ENCODE assay signal across 1 cellular context in the genomic region with DNA sequence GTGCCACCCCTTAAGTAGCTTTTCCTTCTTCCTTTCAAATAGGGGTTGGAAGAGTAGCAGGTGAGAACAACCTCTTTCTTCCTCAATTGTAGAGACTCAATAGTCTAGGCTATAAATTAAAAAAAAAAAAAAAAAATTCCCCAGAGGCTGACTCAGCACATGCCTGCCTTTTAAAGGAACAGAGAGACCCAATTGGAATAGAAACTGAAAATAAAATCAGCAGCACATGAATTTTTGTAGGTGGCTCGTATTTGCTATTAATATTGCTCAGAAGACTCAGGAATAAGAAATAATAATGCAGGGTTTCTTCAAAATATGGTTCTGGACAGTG.
TF ChIP-seq lines count a peak whose summit lies in the region.

No MANE protein-coding gene starts in this region.

TF ChIP-seq in H1, 55 proteins besides CTCF, POLR2A, EP300 and RAD21:
- TF ChIP-seq CREB1 (IDR thresholded peaks at IDR 0.05) (no peak), GABPA (IDR thresholded peaks at IDR 0.05; ENCODE audit: borderline replicate concordance, insufficient read depth, low read length) (no peak), MAFK (IDR thresholded peaks at IDR 0.05; ENCODE audit: low read depth, low read length) (peak; percentile 63), BACH1 (IDR thresholded peaks at IDR 0.05; ENCODE audit: low read length) (peak; percentile 46; the same call in 1 of the 2 replicates)
- TF ChIP-seq, protein P1, sequence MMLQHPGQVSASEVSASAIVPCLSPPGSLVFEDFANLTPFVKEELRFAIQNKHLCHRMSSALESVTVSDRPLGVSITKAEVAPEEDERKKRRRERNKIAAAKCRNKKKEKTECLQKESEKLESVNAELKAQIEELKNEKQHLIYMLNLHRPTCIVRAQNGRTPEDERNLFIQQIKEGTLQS (IDR thresholded peaks at IDR 0.05; ENCODE audit: insufficient read depth, low read depth, low read length), result no peak
TF ChIP-seq in H1: peak in this region for 2.
